ENCODE assay signal across 25 cellular contexts in the genomic region with DNA sequence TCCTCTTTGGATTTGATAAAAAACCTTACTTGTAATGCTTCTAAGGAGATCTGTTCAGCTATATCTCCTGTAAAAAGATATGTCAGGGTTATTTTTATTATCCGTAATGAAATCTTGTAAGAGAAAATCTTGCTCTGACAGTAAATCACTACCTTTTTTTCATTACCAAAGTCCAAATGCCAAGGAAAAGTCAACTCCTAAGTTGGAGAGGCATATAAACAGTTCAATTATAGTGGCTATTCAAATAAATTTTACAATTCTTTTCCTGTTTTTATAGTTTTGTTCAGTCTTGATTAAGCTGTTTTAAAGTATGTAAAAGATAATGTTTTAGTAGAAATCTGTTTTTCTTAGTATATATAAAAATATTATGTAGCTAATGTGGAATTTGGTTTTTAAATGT. TPM values are rescaled to one million over a fixed set of nuclear protein-coding genes. Genes with fewer than 3 reads are reported as not detected.
"Had no signal": no experiment of that assay in that cellular context is flagged by ENCODE, and none has a peak within 500 bp of the region (broad histone marks: within the 10 kb centered on the region; RNA-seq: fewer than 3 reads in every experiment).

No MANE protein-coding gene starts in this region.

- H3K27ac Mint-ChIP-seq: activated CD4-positive, alpha-beta memory T cell treated with anti-CD3 and anti-CD28 coated beads, Interleukin-2, amount 10 ng/mL, durations not matched to agents 7 days and 5 days; activated CD4-positive, alpha-beta T cell treated with anti-CD3 and anti-CD28 coated beads, Interleukin-2, amount 10 ng/mL, durations not matched to agents 7 days and 5 days; activated naive CD4-positive, alpha-beta T cell treated with anti-CD3 and anti-CD28 coated beads for 36 hours; activated naive CD8-positive, alpha-beta T cell; activated T-helper 17 cell treated with anti-CD3 and anti-CD28 coated beads, Interleukin-2, amount 50 U/mL, for 72 hours; T-helper 1 cell treated with Interleukin-12 subunit alpha and Interleukin-12 subunit beta and Interleukin-4 antibody, amounts not matched to agents 30 μg/mL and 1 μg/mL, for 36 hours had no signal

- ATAC-seq: activated T-helper 17 cell treated with anti-CD3 and anti-CD28 coated beads, Interleukin-2, amount 50 U/mL, for 72 hours; K562; PC-3 had no signal

- H3K4me3 ChIP-seq: K562 had no signal

- H3K27ac ChIP-seq: brain microvascular endothelial cell had no signal

- H3K4me3 Mint-ChIP-seq: activated CD4-positive, alpha-beta memory T cell treated with anti-CD3 and anti-CD28 coated beads, Interleukin-2, amount 10 ng/mL, durations not matched to agents 7 days and 5 days; activated CD4-positive, alpha-beta T cell treated with anti-CD3 and anti-CD28 coated beads, Interleukin-2, amount 10 ng/mL, durations not matched to agents 7 days and 5 days; activated naive CD4-positive, alpha-beta T cell treated with anti-CD3 and anti-CD28 coated beads for 36 hours; activated naive CD8-positive, alpha-beta T cell; activated T-helper 17 cell treated with anti-CD3 and anti-CD28 coated beads, Interleukin-2, amount 50 U/mL, for 72 hours; T-helper 1 cell treated with Interleukin-12 subunit alpha and Interleukin-12 subunit beta and Interleukin-4 antibody, amounts not matched to agents 30 μg/mL and 1 μg/mL, for 36 hours had no signal

- H3K9me3 Mint-ChIP-seq: activated CD4-positive, alpha-beta memory T cell treated with anti-CD3 and anti-CD28 coated beads, Interleukin-2, amount 10 ng/mL, durations not matched to agents 7 days and 5 days; activated CD4-positive, alpha-beta T cell treated with anti-CD3 and anti-CD28 coated beads, Interleukin-2, amount 10 ng/mL, durations not matched to agents 7 days and 5 days; activated T-helper 17 cell treated with anti-CD3 and anti-CD28 coated beads, Interleukin-2, amount 50 U/mL, for 72 hours; T-helper 1 cell treated with Interleukin-12 subunit alpha and Interleukin-12 subunit beta and Interleukin-4 antibody, amounts not matched to agents 30 μg/mL and 1 μg/mL, for 36 hours had no signal

- H3K27me3 ChIP-seq: brain microvascular endothelial cell had no signal

- DNase-seq: activated CD4-positive, alpha-beta memory T cell treated with anti-CD3 and anti-CD28 coated beads, Interleukin-2, amount 10 ng/mL, durations not matched to agents 7 days and 5 days; activated CD4-positive, alpha-beta T cell treated with anti-CD3 and anti-CD28 coated beads, Interleukin-2, amount 10 ng/mL, durations not matched to agents 7 days and 5 days; activated CD4-positive, CD25-positive, alpha-beta regulatory T cell; activated gamma-delta T cell; activated naive CD4-positive, alpha-beta T cell treated with anti-CD3 and anti-CD28 coated beads for 36 hours; activated T-cell treated with anti-CD3 and anti-CD28 coated beads for 4 hours; activated T-cell treated with anti-CD3 and anti-CD28 coated beads, Interleukin-2, amount 50 U/mL, for 48 hours; brain microvascular endothelial cell; cerebellar nuclear complex; Kasumi-1; NCI-H1105 treated with DMSO at 0.1 percent for 48 hours; NCI-H1436 treated with DMSO at 0.1 percent for 48 hours; NCI-H187; NCI-H2081; NCI-H446; NCI-H524; PC-3; SIG-M5; SW 1271 had no signal

- H3K36me3 ChIP-seq: brain microvascular endothelial cell had no signal

- H3K4me1 Mint-ChIP-seq: activated T-helper 17 cell treated with anti-CD3 and anti-CD28 coated beads, Interleukin-2, amount 50 U/mL, for 72 hours had no signal

- H3K27me3 Mint-ChIP-seq: activated CD4-positive, alpha-beta memory T cell treated with anti-CD3 and anti-CD28 coated beads, Interleukin-2, amount 10 ng/mL, durations not matched to agents 7 days and 5 days; activated CD4-positive, alpha-beta T cell treated with anti-CD3 and anti-CD28 coated beads, Interleukin-2, amount 10 ng/mL, durations not matched to agents 7 days and 5 days; activated naive CD8-positive, alpha-beta T cell; activated T-helper 17 cell treated with anti-CD3 and anti-CD28 coated beads, Interleukin-2, amount 50 U/mL, for 72 hours had no signal

RNA-seq across cellular contexts. Expression of gene KCTD4, which starts 9.0 kb away (rescaled TPM):
- total RNA-seq: activated CD4-positive, alpha-beta memory T cell treated with anti-CD3 and anti-CD28 coated beads, Interleukin-2, amount 10 ng/mL, durations not matched to agents 7 days and 5 days; activated CD4-positive, alpha-beta T cell treated with anti-CD3 and anti-CD28 coated beads, Interleukin-2, amount 10 ng/mL, durations not matched to agents 7 days and 5 days; activated CD8-positive, alpha-beta memory T cell treated with anti-CD3 and anti-CD28 coated beads for 36 hours; activated naive CD4-positive, alpha-beta T cell treated with anti-CD3 and anti-CD28 coated beads for 36 hours; activated T-helper 17 cell treated with anti-CD3 and anti-CD28 coated beads, Interleukin-2, amount 50 U/mL, for 72 hours; cardiac septum; K562; PC-3 had no signal
- polyA plus RNA-seq: K562 had no signal
